Comparison of ENCODE assay signal across 27 cellular contexts in genomic region chr21:32186843-32187242, GRCh38.
DNase-seq lines count a peak whose midpoint lies in the region; ATAC-seq and TF ChIP-seq lines count a peak whose summit lies in the region.
"Had no signal": no experiment of that assay in that cellular context is flagged by ENCODE, and none has a peak within 500 bp of the region (broad histone marks: within the 10 kb centered on the region; RNA-seq: fewer than 3 reads in every experiment).

No MANE protein-coding gene starts in this region.

- DNase-seq in left cardiac atrium = no peak
- no peak for DNase-seq in cardiac septum (ENCODE audit: low spot score)
- DNase-seq in NCI-H524 (lab: John Stamatoyannopoulos, UW) = peak; percentile 99 to 100
- DNase-seq in esophagus muscularis mucosa (ENCODE audit: extremely low spot score) = peak; percentile 21
- no peak for DNase-seq in HT-29 (ENCODE audit: low spot score)
- no peak for DNase-seq in activated CD4-positive, alpha-beta T cell treated with anti-CD3 and anti-CD28 coated beads for 36 hours
- DNase-seq in COLO668 (lab: John Stamatoyannopoulos, UW; ENCODE audit: unreplicated experiment) = no peak
- DNase-seq in activated CD4-positive, alpha-beta T cell treated with anti-CD3 and anti-CD28 coated beads for 4 hours = no peak
- DNase-seq: activated CD4-positive, alpha-beta T cell treated with anti-CD3 and anti-CD28 coated beads, Interleukin-2, amount 50 U/mL, for 1 hour; activated CD8-positive, alpha-beta memory T cell treated with anti-CD3 and anti-CD28 coated beads, Interleukin-2, amount 10 ng/mL, durations not matched to agents 7 days and 5 days; BE2C; cortex of kidney; H7; Karpas-422; NCI-H2029; NCI-H526 treated with DMSO at 0.1 percent for 48 hours; SK-N-SH; small intestine; stimulated activated CD4-positive, alpha-beta T cell treated with anti-CD3 and anti-CD28 coated beads, Interleukin-1b, Interleukin-23, amount 100 ng/mL, for 48 hours; substantia nigra; T-helper 2 cell; upper lobe of right lung had no signal

- H3K4me1 Mint-ChIP-seq in activated CD4-positive, alpha-beta T cell treated with anti-CD3 and anti-CD28 coated beads for 36 hours = no peaks in the 10 kb centered on the region
- H3K4me1 Mint-ChIP-seq: activated CD8-positive, alpha-beta memory T cell treated with anti-CD3 and anti-CD28 coated beads, Interleukin-2, amount 10 ng/mL, durations not matched to agents 7 days and 5 days; activated naive CD4-positive, alpha-beta T cell treated with anti-CD3 and anti-CD28 coated beads, Interleukin-2, amount 50 U/mL, for 24 hours had no signal

- H3K36me3 ChIP-seq in esophagus muscularis mucosa = no peaks in the 10 kb centered on the region
- H3K36me3 ChIP-seq: BE2C, neutrophil, upper lobe of right lung had no signal

- H3K4me3 Mint-ChIP-seq in activated CD4-positive, alpha-beta T cell treated with anti-CD3 and anti-CD28 coated beads for 36 hours = no peak overlapping the region
- H3K4me3 Mint-ChIP-seq: activated CD8-positive, alpha-beta memory T cell treated with anti-CD3 and anti-CD28 coated beads, Interleukin-2, amount 10 ng/mL, durations not matched to agents 7 days and 5 days; activated naive CD4-positive, alpha-beta T cell treated with anti-CD3 and anti-CD28 coated beads, Interleukin-2, amount 50 U/mL, for 24 hours had no signal

- H3K27me3 ChIP-seq in esophagus muscularis mucosa = peaks cover 0 to 2% (median 0%) of the 10 kb centered on the region in 4 donors
- H3K27me3 ChIP-seq: BE2C, neutrophil, upper lobe of right lung had no signal

- H3K27me3 Mint-ChIP-seq in activated CD4-positive, alpha-beta T cell treated with anti-CD3 and anti-CD28 coated beads for 36 hours = peaks cover 4% of the 10 kb centered on the region
- H3K27me3 Mint-ChIP-seq: activated naive CD4-positive, alpha-beta T cell treated with anti-CD3 and anti-CD28 coated beads, Interleukin-2, amount 50 U/mL, for 24 hours had no signal

- CTCF ChIA-PET in activated CD4-positive, alpha-beta T cell treated with anti-CD3 and anti-CD28 coated beads for 36 hours (lab: Charles Lee) = interaction anchor here (1.1 kb wide), 1 partner anchor 8 kb away, joined by 5 read pairs; no protein-coding TSS in a partner anchor

- POLR2A ChIA-PET in activated CD4-positive, alpha-beta T cell treated with anti-CD3 and anti-CD28 coated beads for 36 hours (lab: Charles Lee) = no interaction called here

- no peak for TF ChIP-seq EP300 in esophagus muscularis mucosa (IDR thresholded peaks at IDR 0.05)

- no peak overlapping the region for H3K27ac Mint-ChIP-seq in activated CD4-positive, alpha-beta T cell treated with anti-CD3 and anti-CD28 coated beads for 36 hours
- H3K27ac Mint-ChIP-seq: activated CD8-positive, alpha-beta memory T cell treated with anti-CD3 and anti-CD28 coated beads, Interleukin-2, amount 10 ng/mL, durations not matched to agents 7 days and 5 days; activated naive CD4-positive, alpha-beta T cell treated with anti-CD3 and anti-CD28 coated beads, Interleukin-2, amount 50 U/mL, for 24 hours had no signal

- no peak overlapping the region for H3K4me3 ChIP-seq in esophagus muscularis mucosa
- H3K4me3 ChIP-seq: A549, GM12878, upper lobe of right lung had no signal

- no peaks in the 10 kb centered on the region for H3K9me3 Mint-ChIP-seq in activated CD4-positive, alpha-beta T cell treated with anti-CD3 and anti-CD28 coated beads for 36 hours (ENCODE audit: low read depth)
- H3K9me3 Mint-ChIP-seq: activated naive CD4-positive, alpha-beta T cell treated with anti-CD3 and anti-CD28 coated beads, Interleukin-2, amount 50 U/mL, for 24 hours had no signal

- no peak for TF ChIP-seq POLR2A in esophagus muscularis mucosa (IDR thresholded peaks at IDR 0.05; ENCODE audit: low read depth)

- H3K36me3 Mint-ChIP-seq in activated CD4-positive, alpha-beta T cell treated with anti-CD3 and anti-CD28 coated beads for 36 hours (ENCODE audit: low read depth) = no peaks in the 10 kb centered on the region
- H3K36me3 Mint-ChIP-seq: activated CD8-positive, alpha-beta memory T cell treated with anti-CD3 and anti-CD28 coated beads, Interleukin-2, amount 10 ng/mL, durations not matched to agents 7 days and 5 days; activated naive CD4-positive, alpha-beta T cell treated with anti-CD3 and anti-CD28 coated beads, Interleukin-2, amount 50 U/mL, for 24 hours had no signal

- 68% methylated on average over 7 of the region's 7 CpGs for WGBS in esophagus muscularis mucosa

- TF ChIP-seq CTCF in esophagus muscularis mucosa (IDR thresholded peaks at IDR 0.05) = no peak

- H3K4me1 ChIP-seq in esophagus muscularis mucosa = no peaks in the 10 kb centered on the region
- H3K4me1 ChIP-seq: A549, BE2C, upper lobe of right lung had no signal

- no peak overlapping the region for H3K27ac ChIP-seq in esophagus muscularis mucosa (replicated peaks in 1 of 4)
- H3K27ac ChIP-seq: A549, neutrophil, RWPE1, upper lobe of right lung had no signal

- intact Hi-C loops in left cardiac atrium (cut with DNase I) (no loop called here), cardiac septum (cut with DNase I) (no loop called here), esophagus muscularis mucosa (cut with DNase I) (no loop called here)
- intact Hi-C loops in activated CD4-positive, alpha-beta T cell treated with anti-CD3 and anti-CD28 coated beads for 36 hours (cut with DNase I, micrococcal nuclease) = no loop called here

- H3K9me3 ChIP-seq in esophagus muscularis mucosa = no peaks in the 10 kb centered on the region
- H3K9me3 ChIP-seq: A549, BE2C, neutrophil, SK-N-SH, upper lobe of right lung had no signal

- peak; percentile 48 to 62 for ATAC-seq in left cardiac atrium
- ATAC-seq in activated CD4-positive, alpha-beta T cell treated with anti-CD3 and anti-CD28 coated beads for 36 hours = no peak
- ATAC-seq: A549; activated CD8-positive, alpha-beta memory T cell treated with anti-CD3 and anti-CD28 coated beads, Interleukin-2, amount 10 ng/mL, durations not matched to agents 7 days and 5 days; GM12878; upper lobe of right lung had no signal

Comparison
In these comparisons a context has a peak if more than half of its experiments do, and no peak if none do; other contexts are left out.
1. DNase-seq: peak in NCI-H524 (2 of 2) and esophagus muscularis mucosa (single experiment); none in left cardiac atrium (single experiment), cardiac septum (single experiment), HT-29 (single experiment), activated CD4-positive, alpha-beta T cell treated with anti-CD3 and anti-CD28 coated beads for 36 hours (single experiment), COLO668 (single experiment) and activated CD4-positive, alpha-beta T cell treated with anti-CD3 and anti-CD28 coated beads for 4 hours (0 of 2).